Comparison of ENCODE assay signal across 1 cellular context in the genomic region with DNA sequence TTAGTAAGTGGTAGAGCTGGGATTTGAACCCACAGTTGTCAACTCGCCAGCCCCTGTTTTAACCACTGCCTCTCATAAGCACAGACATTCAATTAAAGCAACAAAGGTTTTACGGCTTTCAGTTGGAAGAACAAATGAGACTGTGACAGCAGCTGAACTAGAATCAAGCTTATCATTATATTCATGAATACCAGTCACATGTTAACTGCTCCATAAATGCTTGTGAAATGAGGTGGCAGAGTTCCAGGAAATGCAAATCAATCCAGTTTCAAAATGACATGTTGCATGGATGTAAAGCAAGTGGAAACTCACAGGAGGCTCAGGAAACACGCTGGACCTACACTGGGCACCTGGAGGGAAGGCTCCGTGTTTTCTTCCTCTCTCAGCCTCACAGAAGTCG.
TF ChIP-seq lines count a peak whose summit lies in the region.

No MANE protein-coding gene starts in this region.

TF ChIP-seq in endothelial cell of umbilical vein, 7 proteins besides CTCF, POLR2A, EP300 and RAD21:
- TF ChIP-seq, protein P1, sequence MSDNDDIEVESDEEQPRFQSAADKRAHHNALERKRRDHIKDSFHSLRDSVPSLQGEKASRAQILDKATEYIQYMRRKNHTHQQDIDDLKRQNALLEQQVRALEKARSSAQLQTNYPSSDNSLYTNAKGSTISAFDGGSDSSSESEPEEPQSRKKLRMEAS (IDR thresholded peaks at IDR 0.05; ENCODE audit: insufficient read depth, insufficient read length) = no peak
- TF ChIP-seq MYC (IDR thresholded peaks at IDR 0.05; ENCODE audit: low read depth, low read length) (no peak), EZH2 (IDR thresholded peaks at IDR 0.05; ENCODE audit: borderline replicate concordance, low read depth, low read length, severe bottlenecking) (no peak), FOS (IDR thresholded peaks at IDR 0.05; ENCODE audit: borderline replicate concordance, insufficient read depth, low read length) (no peak), POLR2AphosphoS5 (IDR thresholded peaks at IDR 0.05; ENCODE audit: insufficient read depth, low read depth, low read length) (no peak), GATA2 (IDR thresholded peaks at IDR 0.05; ENCODE audit: insufficient read depth, insufficient read length, low read depth, low read length) (no peak), JUN (IDR thresholded peaks at IDR 0.05; ENCODE audit: borderline replicate concordance, insufficient read depth, insufficient read length, low read depth) (no peak)
